Comparison of ENCODE assay signal across 11 cellular contexts in genomic region chrX:19772306-19772705, GRCh38.
A peak's percentile ranks its signal among the peaks of the same experiment; 100 is the strongest.
DNase-seq lines count a peak whose midpoint lies in the region; ATAC-seq and TF ChIP-seq lines count a peak whose summit lies in the region.
"Had no signal": no experiment of that assay in that cellular context is flagged by ENCODE, and none has a peak within 500 bp of the region (broad histone marks: within the 10 kb centered on the region; RNA-seq: fewer than 3 reads in every experiment).

No MANE protein-coding gene starts in this region.

- peak overlapping the region; percentile 6 for H3K4me3 ChIP-seq in right cardiac atrium (ENCODE audit: low read length)

- no peaks in the 10 kb centered on the region for H3K9me3 Mint-ChIP-seq in activated T-cell treated with anti-CD3 and anti-CD28 coated beads, Interleukin-2, amount 50 U/mL, for 24 hours
- H3K9me3 Mint-ChIP-seq in activated T-helper 1 cell treated with anti-CD3 and anti-CD28 coated beads, Interleukin-12 subunit alpha, Interleukin-12 subunit beta, Interleukin-2, Interleukin-4 antibody, amounts not matched to agents 30 ng/mL and 10 ng/mL and 1 ng/mL, durations not matched to agents 14 hours and 24 hours and 36 hours, result no peaks in the 10 kb centered on the region
- no peaks in the 10 kb centered on the region for H3K9me3 Mint-ChIP-seq in type B pancreatic cell

- no peak for DNase-seq in activated T-cell treated with anti-CD3 and anti-CD28 coated beads, Interleukin-2, amount 50 U/mL, for 24 hours
- DNase-seq in activated T-cell treated with anti-CD3 and anti-CD28 coated beads, Interleukin-2, amount 50 U/mL, for 1 hour, result no peak
- no peak for DNase-seq in activated T-helper 1 cell treated with anti-CD3 and anti-CD28 coated beads, Interleukin-12 subunit alpha, Interleukin-12 subunit beta, Interleukin-2, Interleukin-4 antibody, amounts not matched to agents 30 ng/mL and 10 ng/mL and 1 ng/mL, durations not matched to agents 14 hours and 24 hours and 36 hours (ENCODE audit: low spot score)
- DNase-seq in right cardiac atrium (no peak), type B pancreatic cell (ENCODE audit: extremely low spot score, unreplicated experiment) (no peak), GM19238 (ENCODE audit: insufficient read length, low spot score) (no peak)
- DNase-seq in activated CD4-positive, alpha-beta T cell treated with anti-CD3 and anti-CD28 coated beads, Interleukin-2, amount 50 U/mL, for 48 hours, result no peak
- DNase-seq: GOT3; NCI-H1694; stimulated activated CD4-positive, alpha-beta T cell treated with anti-CD3 and anti-CD28 coated beads, Interleukin-1b, Interleukin-23, amount 100 ng/mL, for 48 hours had no signal

- peaks cover 8% of the 10 kb centered on the region for H3K27me3 Mint-ChIP-seq in activated T-cell treated with anti-CD3 and anti-CD28 coated beads, Interleukin-2, amount 50 U/mL, for 24 hours
- H3K27me3 Mint-ChIP-seq in activated T-helper 1 cell treated with anti-CD3 and anti-CD28 coated beads, Interleukin-12 subunit alpha, Interleukin-12 subunit beta, Interleukin-2, Interleukin-4 antibody, amounts not matched to agents 30 ng/mL and 10 ng/mL and 1 ng/mL, durations not matched to agents 14 hours and 24 hours and 36 hours (ENCODE audit: insufficient read depth), result no peaks in the 10 kb centered on the region
- no peaks in the 10 kb centered on the region for H3K27me3 Mint-ChIP-seq in type B pancreatic cell

- no peaks in the 10 kb centered on the region for H3K27me3 ChIP-seq in right cardiac atrium (ENCODE audit: control insufficient read depth, insufficient read depth)

- H3K27ac ChIP-seq in right cardiac atrium (ENCODE audit: low read length), result no peak overlapping the region

- TF ChIP-seq CTCF in type B pancreatic cell (conservative IDR thresholded peaks at IDR 0.05), result no peak

- H3K4me1 ChIP-seq in right cardiac atrium (ENCODE audit: control insufficient read depth, insufficient read depth, low read length), result peaks cover 4% of the 10 kb centered on the region

- H3K27ac Mint-ChIP-seq in activated T-cell treated with anti-CD3 and anti-CD28 coated beads, Interleukin-2, amount 50 U/mL, for 24 hours, result peak overlapping the region; percentile 85
- H3K27ac Mint-ChIP-seq in activated T-helper 1 cell treated with anti-CD3 and anti-CD28 coated beads, Interleukin-12 subunit alpha, Interleukin-12 subunit beta, Interleukin-2, Interleukin-4 antibody, amounts not matched to agents 30 ng/mL and 10 ng/mL and 1 ng/mL, durations not matched to agents 14 hours and 24 hours and 36 hours, result peak overlapping the region; percentile 97
- H3K27ac Mint-ChIP-seq in type B pancreatic cell, result peak overlapping the region; percentile 15

- peak overlapping the region; percentile 43 for H3K4me3 Mint-ChIP-seq in activated T-cell treated with anti-CD3 and anti-CD28 coated beads, Interleukin-2, amount 50 U/mL, for 24 hours
- H3K4me3 Mint-ChIP-seq in activated T-helper 1 cell treated with anti-CD3 and anti-CD28 coated beads, Interleukin-12 subunit alpha, Interleukin-12 subunit beta, Interleukin-2, Interleukin-4 antibody, amounts not matched to agents 30 ng/mL and 10 ng/mL and 1 ng/mL, durations not matched to agents 14 hours and 24 hours and 36 hours, result peak overlapping the region; percentile 68
- H3K4me3 Mint-ChIP-seq in type B pancreatic cell, result no peak overlapping the region

- peak in 1 of 2 donors; percentile 55 for ATAC-seq in right cardiac atrium
- ATAC-seq in GM21786 (IDR thresholded peaks at IDR 0.05; ENCODE audit: unreplicated experiment), result no peak

- intact Hi-C loops in activated T-helper 1 cell treated with anti-CD3 and anti-CD28 coated beads, Interleukin-12 subunit alpha, Interleukin-12 subunit beta, Interleukin-2, Interleukin-4 antibody, amounts not matched to agents 30 ng/mL and 10 ng/mL and 1 ng/mL, durations not matched to agents 14 hours and 24 hours and 36 hours (cut with micrococcal nuclease), result loop anchor here (1.0 kb wide), 1 partner anchor 25 kb away; no protein-coding TSS in a partner anchor
- intact Hi-C loops in right cardiac atrium (cut with DNase I), result no loop called here

- peaks cover 14% of the 10 kb centered on the region for H3K36me3 Mint-ChIP-seq in activated T-cell treated with anti-CD3 and anti-CD28 coated beads, Interleukin-2, amount 50 U/mL, for 24 hours (ENCODE audit: low read depth)
- peaks cover 5% of the 10 kb centered on the region for H3K36me3 Mint-ChIP-seq in activated T-helper 1 cell treated with anti-CD3 and anti-CD28 coated beads, Interleukin-12 subunit alpha, Interleukin-12 subunit beta, Interleukin-2, Interleukin-4 antibody, amounts not matched to agents 30 ng/mL and 10 ng/mL and 1 ng/mL, durations not matched to agents 14 hours and 24 hours and 36 hours (ENCODE audit: low read depth)
- no peaks in the 10 kb centered on the region for H3K36me3 Mint-ChIP-seq in type B pancreatic cell

- H3K9me3 ChIP-seq in right cardiac atrium (ENCODE audit: control insufficient read depth, low read length), result no peaks in the 10 kb centered on the region

- H3K4me1 Mint-ChIP-seq in activated T-cell treated with anti-CD3 and anti-CD28 coated beads, Interleukin-2, amount 50 U/mL, for 24 hours (ENCODE audit: low read depth), result peaks cover 79% of the 10 kb centered on the region
- H3K4me1 Mint-ChIP-seq in activated T-helper 1 cell treated with anti-CD3 and anti-CD28 coated beads, Interleukin-12 subunit alpha, Interleukin-12 subunit beta, Interleukin-2, Interleukin-4 antibody, amounts not matched to agents 30 ng/mL and 10 ng/mL and 1 ng/mL, durations not matched to agents 14 hours and 24 hours and 36 hours (ENCODE audit: low read depth), result peaks cover 60% of the 10 kb centered on the region
- peaks cover 15% of the 10 kb centered on the region for H3K4me1 Mint-ChIP-seq in type B pancreatic cell (ENCODE audit: unreplicated experiment)

- WGBS in right cardiac atrium, result 30% methylated on average over 4 of the region's 4 CpGs

Comparison
In these comparisons a context has a peak if more than half of its experiments do, and no peak if none do; other contexts are left out.
1. H3K27ac Mint-ChIP-seq: peak in every context shown above with its lines; median percentile 97 in activated T-helper 1 cell treated with anti-CD3 and anti-CD28 coated beads, Interleukin-12 subunit alpha, Interleukin-12 subunit beta, Interleukin-2, Interleukin-4 antibody, amounts not matched to agents 30 ng/mL and 10 ng/mL and 1 ng/mL, durations not matched to agents 14 hours and 24 hours and 36 hours; 85 in activated T-cell treated with anti-CD3 and anti-CD28 coated beads, Interleukin-2, amount 50 U/mL, for 24 hours; 15 in type B pancreatic cell.